In genomic region chr17:21251611-21252010, GRCh38 we compare ENCODE assay signal across 14 cellular contexts. TPM values are rescaled to one million over a fixed set of nuclear protein-coding genes. Genes with fewer than 3 reads are reported as not detected.
DNase-seq lines count a peak whose midpoint lies in the region; ATAC-seq and TF ChIP-seq lines count a peak whose summit lies in the region.
"Had no signal": no experiment of that assay in that cellular context is flagged by ENCODE, and none has a peak within 500 bp of the region (broad histone marks: within the 10 kb centered on the region; RNA-seq: fewer than 3 reads in every experiment).

No MANE protein-coding gene starts in this region.

- no peaks in the 10 kb centered on the region for H3K27me3 Mint-ChIP-seq in effector memory CD8-positive, alpha-beta T cell
- H3K27me3 Mint-ChIP-seq: dendritic cell treated with granulocyte-macrophage colony-stimulating factor and Interleukin-4, amounts not matched to agents 40 ng/mL and 50 ng/mL, for 4 days had no signal

- H3K27me3 ChIP-seq in breast epithelium (no peaks in the 10 kb centered on the region), mammary epithelial cell (ENCODE audit: insufficient read depth, low read length) (no peaks in the 10 kb centered on the region), neural cell (ENCODE audit: insufficient read depth, low read depth, low read length) (no peaks in the 10 kb centered on the region), upper lobe of left lung (no peaks in the 10 kb centered on the region)
- H3K27me3 ChIP-seq: esophagus squamous epithelium had no signal

- H3F3A ChIP-seq in neural cell (ENCODE audit: insufficient read depth, low read length, poor library complexity, severe bottlenecking): no peaks in the 10 kb centered on the region

- no TSS peak for BruUV-seq in mammary epithelial cell (replicated peaks; lab: Mats Ljungman, UMichigan)

- H3K9me2 ChIP-seq in neural cell (ENCODE audit: insufficient read depth, low read length): no peaks in the 10 kb centered on the region

- H3K4me1 Mint-ChIP-seq in effector memory CD8-positive, alpha-beta T cell (ENCODE audit: low read depth in 2 of 2): peaks cover 35 to 45% of the 10 kb centered on the region in 2 donors

- TF ChIP-seq POLR2A in breast epithelium (IDR thresholded peaks at IDR 0.05) (no peak), upper lobe of left lung (IDR thresholded peaks at IDR 0.05) (no peak)

- H3K4me1 ChIP-seq in breast epithelium (peaks cover 5 to 10% of the 10 kb centered on the region in 2 donors), mammary epithelial cell (ENCODE audit: insufficient read depth, low read length) (peaks cover 26% of the 10 kb centered on the region), upper lobe of left lung (peaks cover 20 to 53% (median 30%) of the 10 kb centered on the region in 4 donors)

- 54% methylated on average over 8 of the region's 10 CpGs for WGBS in mammary epithelial cell (ENCODE audit: low coverage, missing lambda C conversion rate)
- WGBS in upper lobe of left lung, 2 donors: 81 to 83% methylated on average over 8 to 9 of the region's 10 CpGs

- peak overlapping the region; percentile 65 to 87 for H3K27ac Mint-ChIP-seq in effector memory CD8-positive, alpha-beta T cell

- in situ Hi-C loops in mammary epithelial cell (cut with MboI; ENCODE audit: low sequenced_read_pairs in 2 of 2): loop anchor here in 1 of 2 donors (25.0 kb wide), 2 partner anchors 111 to 211 kb away; no protein-coding TSS in a partner anchor

- H3K4me2 ChIP-seq in mammary epithelial cell (ENCODE audit: insufficient read depth, low read depth, low read length): no peak overlapping the region
- H3K4me2 ChIP-seq in neural cell (ENCODE audit: low read length): no peak overlapping the region

- TF ChIP-seq CTCF in breast epithelium (IDR thresholded peaks at IDR 0.05): no peak
- TF ChIP-seq CTCF in mammary epithelial cell (conservative IDR thresholded peaks at IDR 0.05 in 1 of 2, IDR thresholded peaks at IDR 0.05 in 1 of 2; ENCODE audit: extremely low read depth in 1 of 2, insufficient read depth in 1 of 2, low read depth in 1 of 2, low read length in 2 of 2): no peak
- TF ChIP-seq CTCF in neural cell (IDR thresholded peaks at IDR 0.05; ENCODE audit: poor library complexity, severe bottlenecking): no peak
- no peak for TF ChIP-seq CTCF in upper lobe of left lung (IDR thresholded peaks at IDR 0.05)

- dilution Hi-C loops in mammary epithelial cell (cut with HindIII; ENCODE audit: low sequenced_read_pairs): no loop called here

- H3K9ac ChIP-seq in mammary epithelial cell (ENCODE audit: insufficient read depth, low read length) (no peak overlapping the region), neural cell (ENCODE audit: low read length) (no peak overlapping the region)

- no peaks in the 10 kb centered on the region for H3K9me3 Mint-ChIP-seq in effector memory CD8-positive, alpha-beta T cell
- H3K9me3 Mint-ChIP-seq: activated CD4-positive, alpha-beta T cell treated with anti-CD3 and anti-CD28 coated beads, Interleukin-2, amount 10 ng/mL, durations not matched to agents 7 days and 5 days; dendritic cell treated with granulocyte-macrophage colony-stimulating factor and Interleukin-4, amounts not matched to agents 40 ng/mL and 50 ng/mL, for 4 days had no signal

- intact Hi-C loops in breast epithelium (cut with DNase I; ENCODE audit: low total_unique reads): loop anchor here (2.0 kb wide), 1 partner anchor 23 kb away; no protein-coding TSS in a partner anchor
- intact Hi-C loops in mammary epithelial cell (cut with micrococcal nuclease): no loop called here

- peaks cover 8% of the 10 kb centered on the region for H3K36me3 Mint-ChIP-seq in effector memory CD8-positive, alpha-beta T cell (ENCODE audit: insufficient read depth)

- peak overlapping the region in 2 of 3 donors; percentile 74 to 93 for H3K4me3 ChIP-seq in breast epithelium
- no peak overlapping the region for H3K4me3 ChIP-seq in mammary epithelial cell (replicated peaks in 1 of 3; ENCODE audit: insufficient read depth in 1 of 3, low read depth in 2 of 3, low read length in 3 of 3)
- H3K4me3 ChIP-seq in neural cell (ENCODE audit: low read length): peak overlapping the region; percentile 78
- H3K4me3 ChIP-seq in upper lobe of left lung: peak overlapping the region in 3 of 4 donors; percentile 79 to 88 (median 84)

- H2AFZ ChIP-seq in mammary epithelial cell (ENCODE audit: low read depth, low read length): no peak overlapping the region
- no peak overlapping the region for H2AFZ ChIP-seq in neural cell (ENCODE audit: low read depth, low read length)

- no peak for TF ChIP-seq RAD21 in neural cell (conservative IDR thresholded peaks at IDR 0.05)

- DNase-seq in breast epithelium (ENCODE audit: low spot score in 2 of 2) (no peak), mammary epithelial cell (no peak), upper lobe of left lung (no peak), MV-4-11 (lab: John Stamatoyannopoulos, UW) (no peak), SKM-1 treated with dmso at 0.1 percent for 144 hours (lab: John Stamatoyannopoulos, UW; ENCODE audit: unreplicated experiment) (no peak)
- no peak for DNase-seq in effector memory CD8-positive, alpha-beta T cell
- DNase-seq: activated CD4-positive, alpha-beta T cell treated with anti-CD3 and anti-CD28 coated beads, Interleukin-2, amount 10 ng/mL, durations not matched to agents 7 days and 5 days; amygdala; Calu3; esophagus squamous epithelium; hypothalamus had no signal

- H4K20me1 ChIP-seq in mammary epithelial cell (ENCODE audit: insufficient read depth, low read length): no peaks in the 10 kb centered on the region
- no peaks in the 10 kb centered on the region for H4K20me1 ChIP-seq in neural cell (ENCODE audit: insufficient read depth)

- H3K36me3 ChIP-seq in breast epithelium (no peaks in the 10 kb centered on the region), mammary epithelial cell (ENCODE audit: insufficient read depth, low read length) (no peaks in the 10 kb centered on the region), neural cell (ENCODE audit: insufficient read depth, low read length) (no peaks in the 10 kb centered on the region), upper lobe of left lung (no peaks in the 10 kb centered on the region)
- H3K36me3 ChIP-seq: esophagus squamous epithelium had no signal

- TF ChIP-seq EP300 in neural cell (conservative IDR thresholded peaks at IDR 0.05; ENCODE audit: poor library complexity, severe bottlenecking) (no peak), upper lobe of left lung (IDR thresholded peaks at IDR 0.05) (no peak)

- peak overlapping the region; percentile 54 to 88 for H3K27ac ChIP-seq in breast epithelium
- no peak overlapping the region for H3K27ac ChIP-seq in mammary epithelial cell (ENCODE audit: insufficient read depth, low read depth, low read length)
- no peak overlapping the region for H3K27ac ChIP-seq in neural cell (ENCODE audit: low read length)
- H3K27ac ChIP-seq in upper lobe of left lung: peak overlapping the region in 1 of 4 donors; percentile 63

- H3K4me3 Mint-ChIP-seq in effector memory CD8-positive, alpha-beta T cell: peak overlapping the region; percentile 78 to 81

- CTCF ChIA-PET in mammary epithelial cell (lab: Charles Lee; ENCODE audit: low non-redundant PET): no interaction called here

- no peak for ATAC-seq in effector memory CD8-positive, alpha-beta T cell (replicated peaks)
- no peak for ATAC-seq in upper lobe of left lung (ENCODE audit: low FRiP score in 2 of 2)
- no peak for ATAC-seq in GM19395 (IDR thresholded peaks at IDR 0.05; ENCODE audit: unreplicated experiment)

- no peaks in the 10 kb centered on the region for H3K9me3 ChIP-seq in breast epithelium
- no peaks in the 10 kb centered on the region for H3K9me3 ChIP-seq in mammary epithelial cell (replicated peaks; ENCODE audit: insufficient read depth, low read length)
- no peaks in the 10 kb centered on the region for H3K9me3 ChIP-seq in neural cell (ENCODE audit: low read length)
- no peaks in the 10 kb centered on the region for H3K9me3 ChIP-seq in upper lobe of left lung
- H3K9me3 ChIP-seq: esophagus squamous epithelium had no signal

- no peaks in the 10 kb centered on the region for H3K79me2 ChIP-seq in mammary epithelial cell (ENCODE audit: insufficient read depth, low read length)
- H3K79me2 ChIP-seq in neural cell (replicated peaks; ENCODE audit: insufficient read depth, low read length): peaks cover 9% of the 10 kb centered on the region

TF ChIP-seq in neural cell, 6 proteins besides CTCF, POLR2A, EP300 and RAD21 (continues in another document):
- TF ChIP-seq TAF1 (IDR thresholded peaks at IDR 0.05; ENCODE audit: low read depth) (no peak), SMC3 (conservative IDR thresholded peaks at IDR 0.05; ENCODE audit: poor library complexity) (no peak)

RNA-seq across cellular contexts. Expression of gene NATD1, which starts 1.6 kb away (rescaled TPM):
- 10 to 100 TPM in 1 of 3 donors, 1 to 10 TPM in 2; 8.2 to 11.8 (median 8.6) TPM for total RNA-seq in breast epithelium
- 10 to 100 TPM in 1 of 2 donors, 1 to 10 TPM in 1; 6.1 to 10.8 TPM for total RNA-seq in mammary epithelial cell
- polyA plus RNA-seq in mammary epithelial cell: 2.8 TPM
- polyA minus RNA-seq in mammary epithelial cell: 4.4 TPM
- 2.5 and 2.8 TPM in 2 replicates for polyA plus RNA-seq in neural cell
- 4.9 and 5.9 TPM in 2 replicates for polyA minus RNA-seq in neural cell
- total RNA-seq in upper lobe of left lung: 10 to 100 TPM; 11.2 to 32.5 (median 16.1) TPM

RNA-seq across cellular contexts. Expression of gene MAP2K3, which starts 32.9 kb away (rescaled TPM):
- total RNA-seq in breast epithelium: 10 to 100 TPM; 16.0 to 26.9 (median 22.0) TPM
- 10 to 100 TPM; 14.2 to 57.6 TPM for total RNA-seq in mammary epithelial cell
- polyA plus RNA-seq in mammary epithelial cell: 49.5 TPM
- polyA minus RNA-seq in mammary epithelial cell: 80.6 TPM
- polyA plus RNA-seq in neural cell: 5.3 and 8.8 TPM in 2 replicates
- polyA minus RNA-seq in neural cell: 3.7 and 5.2 TPM in 2 replicates
- 100 to 1,000 TPM in 1 of 6 donors, 10 to 100 TPM in 5; 45.1 to 134 (median 79.5) TPM for total RNA-seq in upper lobe of left lung

RNA-seq across cellular contexts. Expression of gene TMEM11, which starts 37.6 kb away (rescaled TPM):
- 10 to 100 TPM; 28.1 to 34.1 (median 33.1) TPM for total RNA-seq in breast epithelium
- 10 to 100 TPM; 17.2 to 35.7 TPM for total RNA-seq in mammary epithelial cell
- polyA plus RNA-seq in mammary epithelial cell: 61.2 TPM
- polyA minus RNA-seq in mammary epithelial cell: 56.2 TPM
- 22.9 and 24.6 TPM in 2 replicates for polyA plus RNA-seq in neural cell
- polyA minus RNA-seq in neural cell: 18.5 and 22.4 TPM in 2 replicates
- 10 to 100 TPM; 13.0 to 38.9 (median 21.6) TPM for total RNA-seq in upper lobe of left lung

Comparison
In these comparisons a context has a peak if more than half of its experiments do, and no peak if none do; other contexts are left out.
1. H3K27ac ChIP-seq: peak in breast epithelium (2 of 2); none in mammary epithelial cell (single experiment) and neural cell (single experiment).
2. H3K4me3 ChIP-seq: peak in breast epithelium (2 of 3), neural cell (single experiment) and upper lobe of left lung (3 of 4); none in mammary epithelial cell (0 of 3).